ENCODE assay signal across 1 cellular context in genomic region chr16:75087040-75087979, GRCh38.
TF ChIP-seq lines count a peak whose summit lies in the region.

No MANE protein-coding gene starts in this region.

TF ChIP-seq in K562, 482 proteins besides CTCF, POLR2A, EP300 and RAD21 (continued from another document):
- TF ChIP-seq FOXJ2 (tag; IDR thresholded peaks at IDR 0.05), result no peak
- TF ChIP-seq SMARCE1 (IDR thresholded peaks at IDR 0.05), result peak; percentile 61
- peak; percentile 11; the same call in 1 of the 2 replicates for TF ChIP-seq ZBTB7A (IDR thresholded peaks at IDR 0.05; ENCODE audit: borderline replicate concordance, control insufficient read depth, low read depth, low read length)
- TF ChIP-seq MXI1 (IDR thresholded peaks at IDR 0.05; ENCODE audit: low read depth, low read length), result 0 out of 2 replicates have a peak, but pooled peaks have one; percentile 42
- TF ChIP-seq TRIM28 (IDR thresholded peaks at IDR 0.05), result peak; percentile 29; the same call in 1 of the 2 replicates
- peak; percentile 17 for TF ChIP-seq HDAC3 (IDR thresholded peaks at IDR 0.05; ENCODE audit: borderline replicate concordance, partially characterized antibody)
- no peak for TF ChIP-seq SRSF3 (IDR thresholded peaks at IDR 0.05; ENCODE audit: insufficient read depth, low read length)
- no peak for TF ChIP-seq ZNF79 (CRISPR knock-in tag; IDR thresholded peaks at IDR 0.05; ENCODE audit: low read depth)
- peak; percentile 94 for TF ChIP-seq MEIS2 (IDR thresholded peaks at IDR 0.05; ENCODE audit: partially characterized antibody)
- peak; percentile 20; the same call in 1 of the 2 replicates for TF ChIP-seq RAD51 (IDR thresholded peaks at IDR 0.05; ENCODE audit: borderline replicate concordance, low read depth)
- peak; percentile 88 for TF ChIP-seq ARID1B (IDR thresholded peaks at IDR 0.05)
- TF ChIP-seq NFIC (IDR thresholded peaks at IDR 0.05), result peak; percentile 22
- peak; percentile 43; the same call in 1 of the 2 replicates for TF ChIP-seq MTA3 (IDR thresholded peaks at IDR 0.05; ENCODE audit: borderline replicate concordance)
- TF ChIP-seq TAL1 (IDR thresholded peaks at IDR 0.05), result peak; percentile 75
- TF ChIP-seq, protein P1, sequence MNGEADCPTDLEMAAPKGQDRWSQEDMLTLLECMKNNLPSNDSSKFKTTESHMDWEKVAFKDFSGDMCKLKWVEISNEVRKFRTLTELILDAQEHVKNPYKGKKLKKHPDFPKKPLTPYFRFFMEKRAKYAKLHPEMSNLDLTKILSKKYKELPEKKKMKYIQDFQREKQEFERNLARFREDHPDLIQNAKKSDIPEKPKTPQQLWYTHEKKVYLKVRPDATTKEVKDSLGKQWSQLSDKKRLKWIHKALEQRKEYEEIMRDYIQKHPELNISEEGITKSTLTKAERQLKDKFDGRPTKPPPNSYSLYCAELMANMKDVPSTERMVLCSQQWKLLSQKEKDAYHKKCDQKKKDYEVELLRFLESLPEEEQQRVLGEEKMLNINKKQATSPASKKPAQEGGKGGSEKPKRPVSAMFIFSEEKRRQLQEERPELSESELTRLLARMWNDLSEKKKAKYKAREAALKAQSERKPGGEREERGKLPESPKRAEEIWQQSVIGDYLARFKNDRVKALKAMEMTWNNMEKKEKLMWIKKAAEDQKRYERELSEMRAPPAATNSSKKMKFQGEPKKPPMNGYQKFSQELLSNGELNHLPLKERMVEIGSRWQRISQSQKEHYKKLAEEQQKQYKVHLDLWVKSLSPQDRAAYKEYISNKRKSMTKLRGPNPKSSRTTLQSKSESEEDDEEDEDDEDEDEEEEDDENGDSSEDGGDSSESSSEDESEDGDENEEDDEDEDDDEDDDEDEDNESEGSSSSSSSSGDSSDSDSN (IDR thresholded peaks at IDR 0.05; ENCODE audit: borderline replicate concordance in 1 of 2, low read depth in 2 of 2, low read length in 2 of 2), result peak; percentile 63 to 95; a peak in 1 of 4 replicates
- TF ChIP-seq, protein P2, sequence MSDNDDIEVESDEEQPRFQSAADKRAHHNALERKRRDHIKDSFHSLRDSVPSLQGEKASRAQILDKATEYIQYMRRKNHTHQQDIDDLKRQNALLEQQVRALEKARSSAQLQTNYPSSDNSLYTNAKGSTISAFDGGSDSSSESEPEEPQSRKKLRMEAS (CRISPR knock-in tag; IDR thresholded peaks at IDR 0.05), result peak; percentile 84
- TF ChIP-seq ZNF134 (CRISPR knock-in tag; conservative IDR thresholded peaks at IDR 0.05), result no peak
- no peak for TF ChIP-seq CAMTA2 (CRISPR knock-in tag; conservative IDR thresholded peaks at IDR 0.05)
- TF ChIP-seq HDAC1 (IDR thresholded peaks at IDR 0.05), result peak in 1 of 2 experiments; percentile 34; a peak in 2 of 4 replicates
- no peak for TF ChIP-seq NR2C2 (CRISPR knock-in tag; IDR thresholded peaks at IDR 0.05)
- peak; percentile 39; the same call in 1 of the 2 replicates for TF ChIP-seq NR2C2 (tag; IDR thresholded peaks at IDR 0.05)
- peak; percentile 61 to 67; a peak in 3 of 4 replicates for TF ChIP-seq KDM1A (IDR thresholded peaks at IDR 0.05)
- no peak for TF ChIP-seq MLX (CRISPR knock-in tag; conservative IDR thresholded peaks at IDR 0.05)
- 0 out of 2 replicates have a peak, but pooled peaks have one; percentile 42 for TF ChIP-seq CREM (IDR thresholded peaks at IDR 0.05; ENCODE audit: low read depth)
- TF ChIP-seq MYC (IDR thresholded peaks at IDR 0.05; ENCODE audit: low read depth, low read length), result peak; percentile 39
- TF ChIP-seq MYC (CRISPR knock-in tag; IDR thresholded peaks at IDR 0.05; ENCODE audit: borderline replicate concordance, low read depth), result no peak
- no peak for TF ChIP-seq ESRRA (IDR thresholded peaks at IDR 0.05; ENCODE audit: borderline replicate concordance, low read depth)
- peak; percentile 5; the same call in 1 of the 2 replicates for TF ChIP-seq ETV1 (tag; conservative IDR thresholded peaks at IDR 0.05; ENCODE audit: low read depth)
- TF ChIP-seq SOX6 (IDR thresholded peaks at IDR 0.05), result peak; percentile 60
- peak; percentile 94 for TF ChIP-seq GATA2 (CRISPR knock-in tag; IDR thresholded peaks at IDR 0.05)
- no peak for TF ChIP-seq PCBP2 (IDR thresholded peaks at IDR 0.05; ENCODE audit: low read depth, low read length, poor library complexity, severe bottlenecking)
- no peak for TF ChIP-seq TAF15 (IDR thresholded peaks at IDR 0.05; ENCODE audit: low read depth, low read length)
- peak; percentile 63 for TF ChIP-seq CTBP1 (IDR thresholded peaks at IDR 0.05; ENCODE audit: borderline replicate concordance)
- TF ChIP-seq TCF7 (IDR thresholded peaks at IDR 0.05; ENCODE audit: borderline replicate concordance), result peak; percentile 51; the same call in 1 of the 2 replicates
- TF ChIP-seq ZNF584 (CRISPR knock-in tag; IDR thresholded peaks at IDR 0.05; ENCODE audit: low read depth), result 0 out of 2 replicates have a peak, but pooled peaks have one; percentile 10
- peak; percentile 99 to 100 for TF ChIP-seq FOXA3 (CRISPR knock-in tag; conservative IDR thresholded peaks at IDR 0.05 in 1 of 2, IDR thresholded peaks at IDR 0.05 in 1 of 2)
- no peak for TF ChIP-seq ARID3A (IDR thresholded peaks at IDR 0.05; ENCODE audit: borderline replicate concordance, low read depth, low read length)
- TF ChIP-seq DPF2 (IDR thresholded peaks at IDR 0.05), result peak; percentile 79
- TF ChIP-seq LARP7 (IDR thresholded peaks at IDR 0.05), result no peak
- peak; percentile 81 for TF ChIP-seq CBFA2T3 (IDR thresholded peaks at IDR 0.05)
- TF ChIP-seq NR2C1 (IDR thresholded peaks at IDR 0.05), result no peak
- peak; percentile 44; the same call in 1 of the 2 replicates for TF ChIP-seq NR2C1 (tag; IDR thresholded peaks at IDR 0.05)
- TF ChIP-seq NCOR1 (IDR thresholded peaks at IDR 0.05), result peak; percentile 54
- no peak for TF ChIP-seq RBFOX2 (IDR thresholded peaks at IDR 0.05; ENCODE audit: low read depth, low read length)
- TF ChIP-seq BCL6 (CRISPR knock-in tag; IDR thresholded peaks at IDR 0.05), result no peak
- 0 out of 2 replicates have a peak, but pooled peaks have one; percentile 15 for TF ChIP-seq DEAF1 (CRISPR knock-in tag; IDR thresholded peaks at IDR 0.05)
- TF ChIP-seq, protein P3, sequence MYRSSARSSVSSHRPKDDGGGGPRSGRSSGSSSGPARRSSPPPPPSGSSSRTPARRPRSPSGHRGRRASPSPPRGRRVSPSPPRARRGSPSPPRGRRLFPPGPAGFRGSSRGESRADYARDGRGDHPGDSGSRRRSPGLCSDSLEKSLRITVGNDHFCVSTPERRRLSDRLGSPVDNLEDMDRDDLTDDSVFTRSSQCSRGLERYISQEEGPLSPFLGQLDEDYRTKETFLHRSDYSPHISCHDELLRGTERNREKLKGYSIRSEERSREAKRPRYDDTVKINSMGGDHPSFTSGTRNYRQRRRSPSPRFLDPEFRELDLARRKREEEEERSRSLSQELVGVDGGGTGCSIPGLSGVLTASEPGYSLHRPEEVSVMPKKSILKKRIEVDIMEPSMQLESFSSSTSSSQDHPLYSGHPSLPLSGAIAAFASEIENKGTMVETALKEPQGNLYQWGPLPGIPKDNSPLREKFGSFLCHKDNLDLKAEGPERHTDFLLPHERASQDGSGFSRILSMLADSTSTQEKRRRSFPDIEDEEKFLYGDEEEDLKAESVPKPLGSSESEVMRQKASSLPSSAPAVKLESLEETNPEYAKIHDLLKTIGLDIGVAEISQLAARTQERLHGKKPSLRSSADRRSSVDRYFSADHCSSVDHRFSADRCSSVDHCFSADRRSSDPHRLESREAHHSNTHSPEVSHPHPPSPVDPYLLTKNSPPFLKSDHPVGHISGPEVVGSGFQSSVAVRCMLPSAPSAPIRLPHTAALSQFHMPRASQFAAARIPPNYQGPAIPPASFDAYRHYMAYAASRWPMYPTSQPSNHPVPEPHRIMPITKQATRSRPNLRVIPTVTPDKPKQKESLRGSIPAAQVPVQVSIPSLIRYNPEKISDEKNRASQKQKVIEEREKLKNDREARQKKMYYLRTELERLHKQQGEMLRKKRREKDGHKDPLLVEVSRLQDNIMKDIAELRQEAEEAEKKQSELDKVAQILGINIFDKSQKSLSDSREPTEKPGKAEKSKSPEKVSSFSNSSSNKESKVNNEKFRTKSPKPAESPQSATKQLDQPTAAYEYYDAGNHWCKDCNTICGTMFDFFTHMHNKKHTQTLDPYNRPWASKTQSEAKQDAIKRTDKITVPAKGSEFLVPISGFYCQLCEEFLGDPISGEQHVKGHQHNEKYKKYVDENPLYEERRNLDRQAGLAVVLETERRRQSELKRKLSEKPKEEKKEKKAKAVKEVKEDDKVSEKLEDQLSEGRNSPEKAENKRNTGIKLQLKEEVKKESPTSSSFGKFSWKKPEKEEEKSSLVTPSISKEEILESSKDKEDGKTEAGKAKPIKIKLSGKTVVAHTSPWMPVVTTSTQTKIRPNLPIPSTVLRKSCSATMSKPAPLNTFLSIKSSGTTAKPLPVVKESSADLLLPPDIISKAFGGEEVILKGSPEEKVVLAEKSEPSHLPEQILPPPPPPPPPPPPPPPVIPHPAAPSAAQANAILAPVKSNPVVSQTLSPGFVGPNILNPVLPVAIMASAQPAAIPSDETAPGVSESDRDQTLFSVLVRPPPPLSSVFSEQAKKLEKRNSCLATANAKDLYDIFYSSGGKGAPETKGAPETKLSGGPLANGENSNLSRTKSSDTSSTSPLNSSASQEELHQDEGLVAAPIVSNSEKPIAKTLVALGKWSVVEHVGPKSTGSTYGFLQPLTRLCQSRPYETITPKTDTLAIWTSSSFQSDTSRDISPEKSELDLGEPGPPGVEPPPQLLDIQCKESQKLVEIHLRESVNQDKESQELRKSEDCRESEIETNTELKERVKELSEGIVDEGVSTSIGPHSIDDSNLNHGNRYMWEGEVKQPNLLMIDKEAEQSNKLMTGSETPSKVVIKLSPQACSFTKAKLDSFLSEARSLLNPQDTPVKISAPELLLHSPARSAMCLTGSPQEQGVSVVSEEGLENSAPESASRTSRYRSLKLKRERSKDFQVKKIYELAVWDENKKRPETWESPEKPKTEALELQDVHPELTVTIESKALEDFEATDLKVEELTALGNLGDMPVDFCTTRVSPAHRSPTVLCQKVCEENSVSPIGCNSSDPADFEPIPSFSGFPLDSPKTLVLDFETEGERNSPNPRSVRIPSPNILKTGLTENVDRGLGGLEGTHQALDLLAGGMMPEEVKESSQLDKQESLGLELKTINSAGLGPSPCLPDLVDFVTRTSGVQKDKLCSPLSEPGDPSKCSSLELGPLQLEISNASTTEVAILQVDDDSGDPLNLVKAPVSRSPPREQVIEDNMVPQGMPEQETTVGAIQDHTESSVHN (IDR thresholded peaks at IDR 0.05; ENCODE audit: borderline replicate concordance in 1 of 2, low read depth in 1 of 2), result peak in 1 of 2 experiments; percentile 44; a peak in 1 of 4 replicates
- TF ChIP-seq, protein P4, sequence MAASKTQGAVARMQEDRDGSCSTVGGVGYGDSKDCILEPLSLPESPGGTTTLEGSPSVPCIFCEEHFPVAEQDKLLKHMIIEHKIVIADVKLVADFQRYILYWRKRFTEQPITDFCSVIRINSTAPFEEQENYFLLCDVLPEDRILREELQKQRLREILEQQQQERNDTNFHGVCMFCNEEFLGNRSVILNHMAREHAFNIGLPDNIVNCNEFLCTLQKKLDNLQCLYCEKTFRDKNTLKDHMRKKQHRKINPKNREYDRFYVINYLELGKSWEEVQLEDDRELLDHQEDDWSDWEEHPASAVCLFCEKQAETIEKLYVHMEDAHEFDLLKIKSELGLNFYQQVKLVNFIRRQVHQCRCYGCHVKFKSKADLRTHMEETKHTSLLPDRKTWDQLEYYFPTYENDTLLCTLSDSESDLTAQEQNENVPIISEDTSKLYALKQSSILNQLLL (CRISPR knock-in tag; IDR thresholded peaks at IDR 0.05; ENCODE audit: borderline replicate concordance), result no peak
- peak; percentile 72; the same call in 1 of the 2 replicates for TF ChIP-seq SMARCA4 (IDR thresholded peaks at IDR 0.05)
- TF ChIP-seq CXXC5 (CRISPR knock-in tag; IDR thresholded peaks at IDR 0.05), result peak; percentile 47; the same call in 1 of the 2 replicates
- TF ChIP-seq ETV5 (CRISPR knock-in tag; IDR thresholded peaks at IDR 0.05; ENCODE audit: low read depth), result peak; percentile 59; the same call in 1 of the 2 replicates
- TF ChIP-seq HMGN3 (IDR thresholded peaks at IDR 0.05; ENCODE audit: borderline replicate concordance, extremely low read depth, insufficient read length, low read depth, low read length), result peak; percentile 66
- TF ChIP-seq, protein P5, sequence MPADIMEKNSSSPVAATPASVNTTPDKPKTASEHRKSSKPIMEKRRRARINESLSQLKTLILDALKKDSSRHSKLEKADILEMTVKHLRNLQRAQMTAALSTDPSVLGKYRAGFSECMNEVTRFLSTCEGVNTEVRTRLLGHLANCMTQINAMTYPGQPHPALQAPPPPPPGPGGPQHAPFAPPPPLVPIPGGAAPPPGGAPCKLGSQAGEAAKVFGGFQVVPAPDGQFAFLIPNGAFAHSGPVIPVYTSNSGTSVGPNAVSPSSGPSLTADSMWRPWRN (IDR thresholded peaks at IDR 0.05; ENCODE audit: low read depth), result no peak
